In the genomic region with DNA sequence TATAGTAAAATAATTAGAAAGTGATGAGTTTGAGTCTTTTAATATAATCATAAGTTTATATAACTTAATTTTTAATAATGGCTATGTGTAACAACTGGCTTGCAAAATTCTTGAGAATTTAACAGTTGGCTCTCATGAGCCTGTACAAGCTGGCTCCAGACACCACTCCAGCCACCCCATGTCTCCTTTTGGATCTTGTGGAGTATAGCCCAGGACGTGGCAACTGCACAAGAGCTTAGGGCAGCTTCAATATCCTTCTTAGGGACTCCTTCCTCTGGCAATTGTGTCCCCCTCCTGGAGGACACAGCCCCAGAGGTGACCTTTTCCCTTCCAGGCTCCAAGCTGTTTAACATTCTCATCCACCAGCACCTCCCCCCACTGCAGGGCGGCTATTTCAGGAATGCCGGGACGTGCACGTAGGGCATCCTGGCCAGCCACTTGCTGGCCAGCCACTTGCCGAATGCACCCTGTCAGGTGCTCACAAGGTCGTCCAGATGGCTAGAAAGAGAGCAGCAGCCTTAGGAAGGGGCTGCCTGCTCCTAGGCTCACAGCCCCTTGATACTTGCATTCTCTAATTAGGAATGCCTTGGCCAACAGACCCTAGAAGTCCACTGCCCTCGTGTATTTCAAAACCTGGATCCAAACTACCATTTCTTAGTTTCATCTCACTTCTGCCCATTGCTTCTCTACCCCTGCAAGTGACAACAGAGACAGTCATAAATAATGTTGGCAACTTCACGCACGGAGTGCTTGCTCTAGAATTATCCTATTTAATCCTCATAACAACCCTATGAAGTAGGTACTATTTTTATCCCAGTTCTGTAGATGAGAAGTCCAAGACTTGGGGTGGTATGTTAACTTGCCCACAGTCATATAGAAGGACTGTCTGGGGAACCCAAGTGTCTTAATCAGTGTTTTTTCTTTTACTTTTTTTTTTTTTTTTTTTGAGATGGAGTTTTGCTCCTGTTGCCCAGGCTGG, we compare ENCODE assay signal across 16 cellular contexts. TPM values are rescaled to one million over a fixed set of nuclear protein-coding genes. Genes with fewer than 3 reads are reported as not detected.
DNase-seq lines count a peak whose midpoint lies in the region; ATAC-seq and TF ChIP-seq lines count a peak whose summit lies in the region.
"Had no signal": no experiment of that assay in that cellular context is flagged by ENCODE, and none has a peak within 500 bp of the region (broad histone marks: within the 10 kb centered on the region; RNA-seq: fewer than 3 reads in every experiment).

No MANE protein-coding gene starts in this region.

- TF ChIP-seq POLR2A in vagina (IDR thresholded peaks at IDR 0.05) = no peak

- intact Hi-C loops in Right ventricle myocardium inferior (cut with DNase I) = loop anchor here (1.0 kb wide), 1 partner anchor 20 kb away; no protein-coding TSS in a partner anchor
- intact Hi-C loops in cardiac septum (cut with DNase I) = no loop called here
- intact Hi-C loops in mucosa of descending colon (cut with DNase I, micrococcal nuclease) = no loop called here
- intact Hi-C loops in aorta (cut with DNase I) = no loop called here
- intact Hi-C loops in vagina (cut with DNase I) = no loop called here

- no peak overlapping the region for H3K4me3 Mint-ChIP-seq in glutamatergic neuron (ENCODE audit: unreplicated experiment)
- H3K4me3 Mint-ChIP-seq: activated CD4-positive, alpha-beta T cell treated with anti-CD3 and anti-CD28 coated beads for 36 hours; naive thymus-derived CD4-positive, alpha-beta T cell had no signal

- H3K4me1 Mint-ChIP-seq in glutamatergic neuron (ENCODE audit: low read depth, unreplicated experiment) = peaks cover 5% of the 10 kb centered on the region
- H3K4me1 Mint-ChIP-seq: activated CD4-positive, alpha-beta T cell treated with anti-CD3 and anti-CD28 coated beads for 36 hours had no signal

- H3K9me3 ChIP-seq in mucosa of descending colon = no peaks in the 10 kb centered on the region
- no peaks in the 10 kb centered on the region for H3K9me3 ChIP-seq in aorta (ENCODE audit: control insufficient read depth, low read length)
- H3K9me3 ChIP-seq in vagina = no peaks in the 10 kb centered on the region

- H3K4me3 ChIP-seq in mucosa of descending colon (no peak overlapping the region), aorta (ENCODE audit: low read length in 2 of 2) (no peak overlapping the region), vagina (no peak overlapping the region)
- H3K4me3 ChIP-seq: GM12878 had no signal

- H3K9me3 Mint-ChIP-seq in glutamatergic neuron (ENCODE audit: unreplicated experiment) = peaks cover 3% of the 10 kb centered on the region
- H3K9me3 Mint-ChIP-seq: activated T-helper 2 cell treated with anti-CD3 and anti-CD28 coated beads, Interferon-gamma antibody, Interleukin-2, Interleukin-4, amounts not matched to agents 10 μg/mL and 5 μg/mL and 100 μg/mL, durations not matched to agents 14 hours and 24 hours and 36 hours; naive thymus-derived CD4-positive, alpha-beta T cell had no signal

- no peak for TF ChIP-seq CTCF in glutamatergic neuron (IDR thresholded peaks at IDR 0.05; ENCODE audit: partially characterized antibody, unreplicated experiment)
- no peak for TF ChIP-seq CTCF in mucosa of descending colon (IDR thresholded peaks at IDR 0.05)
- no peak for TF ChIP-seq CTCF in vagina (IDR thresholded peaks at IDR 0.05)

- no peak overlapping the region for H3K27ac Mint-ChIP-seq in glutamatergic neuron (ENCODE audit: unreplicated experiment)
- H3K27ac Mint-ChIP-seq: activated CD4-positive, alpha-beta T cell treated with anti-CD3 and anti-CD28 coated beads for 36 hours; activated T-helper 2 cell treated with anti-CD3 and anti-CD28 coated beads, Interferon-gamma antibody, Interleukin-2, Interleukin-4, amounts not matched to agents 10 μg/mL and 5 μg/mL and 100 μg/mL, durations not matched to agents 14 hours and 24 hours and 36 hours; naive thymus-derived CD4-positive, alpha-beta T cell had no signal

- 7 to 8% methylated on average over 10 of the region's 10 CpGs for WGBS in aorta, 2 donors

- no peak overlapping the region for H3K27ac ChIP-seq in aorta (ENCODE audit: low read depth in 1 of 2, low read length in 2 of 2)
- no peak overlapping the region for H3K27ac ChIP-seq in vagina

- peak; percentile 87 for DNase-seq in Right ventricle myocardium inferior (ENCODE audit: missing footprints)
- DNase-seq in cardiac septum (ENCODE audit: low spot score) = no peak
- DNase-seq in glutamatergic neuron = peak; percentile 28
- peak in 1 of 3 donors; percentile 53 for DNase-seq in mucosa of descending colon
- peak in 1 of 2 donors; percentile 52 for DNase-seq in aorta
- no peak for DNase-seq in UCSD-AML1 (lab: John Stamatoyannopoulos, UW; ENCODE audit: unreplicated experiment)
- no peak for DNase-seq in vagina (ENCODE audit: extremely low spot score in 2 of 2)
- no peak for DNase-seq in ureter (ENCODE audit: low spot score)
- DNase-seq: activated CD4-positive, alpha-beta T cell treated with anti-CD3 and anti-CD28 coated beads for 36 hours; DMS153; erythroblast; naive thymus-derived CD4-positive, alpha-beta T cell; NCI-H1436; SW 1271 had no signal

- H3K4me1 ChIP-seq in mucosa of descending colon (ENCODE audit: low read depth) (no peaks in the 10 kb centered on the region), aorta (ENCODE audit: control insufficient read depth in 1 of 2, insufficient read depth in 2 of 2, low read length in 2 of 2) (no peaks in the 10 kb centered on the region), vagina (peaks cover 5% of the 10 kb centered on the region)

- no peaks in the 10 kb centered on the region for H3K36me3 Mint-ChIP-seq in glutamatergic neuron (ENCODE audit: unreplicated experiment)
- H3K36me3 Mint-ChIP-seq: naive thymus-derived CD4-positive, alpha-beta T cell had no signal

- peaks cover 2% of the 10 kb centered on the region for H3K27me3 Mint-ChIP-seq in glutamatergic neuron (ENCODE audit: unreplicated experiment)

- H3K36me3 ChIP-seq in mucosa of descending colon (ENCODE audit: low read depth) = no peaks in the 10 kb centered on the region
- H3K36me3 ChIP-seq in aorta (ENCODE audit: control insufficient read depth in 1 of 2, insufficient read depth in 2 of 2, low read length in 1 of 2) = no peaks in the 10 kb centered on the region
- H3K36me3 ChIP-seq in vagina = no peaks in the 10 kb centered on the region

- peak; percentile 93 for ATAC-seq in Right ventricle myocardium inferior
- ATAC-seq in mucosa of descending colon = peak; percentile 7
- ATAC-seq in aorta (ENCODE audit: low FRiP score) = peak; percentile 54
- ATAC-seq: activated CD4-positive, alpha-beta T cell treated with anti-CD3 and anti-CD28 coated beads for 36 hours; GM12878; naive thymus-derived CD4-positive, alpha-beta T cell had no signal

- no peaks in the 10 kb centered on the region for H3K27me3 ChIP-seq in aorta (ENCODE audit: control insufficient read depth in 1 of 2, insufficient read depth in 2 of 2, low read length in 1 of 2)
- no peaks in the 10 kb centered on the region for H3K27me3 ChIP-seq in vagina

RNA-seq across cellular contexts. Expression of gene IDH2, which starts 24.5 kb away (rescaled TPM):
- total RNA-seq in Right ventricle myocardium inferior (1,173 TPM), cardiac septum (455 TPM), glutamatergic neuron (ENCODE audit: unreplicated experiment) (149 TPM), mucosa of descending colon (100 to 1,000 TPM in 2 of 3 donors, 10 to 100 TPM in 1; 84.8 to 262 (median 124) TPM), aorta (10 to 100 TPM; 36.5 to 37.5 TPM), vagina (39.3 TPM), ureter (65.2 TPM)
- 10 to 100 TPM; 18.8 to 26.3 TPM for polyA plus RNA-seq in aorta

Comparison
In these comparisons a context has a peak if more than half of its experiments do, and no peak if none do; other contexts are left out.
1. DNase-seq: peak in Right ventricle myocardium inferior (single experiment) and glutamatergic neuron (single experiment); none in cardiac septum (single experiment), UCSD-AML1 (single experiment), vagina (0 of 2) and ureter (single experiment).
2. ATAC-seq: peak in every context shown above with its lines; median percentile 93 in Right ventricle myocardium inferior; 54 in aorta; 7 in mucosa of descending colon.